8 cellular contexts compared by ENCODE assay signal in the genomic region with DNA sequence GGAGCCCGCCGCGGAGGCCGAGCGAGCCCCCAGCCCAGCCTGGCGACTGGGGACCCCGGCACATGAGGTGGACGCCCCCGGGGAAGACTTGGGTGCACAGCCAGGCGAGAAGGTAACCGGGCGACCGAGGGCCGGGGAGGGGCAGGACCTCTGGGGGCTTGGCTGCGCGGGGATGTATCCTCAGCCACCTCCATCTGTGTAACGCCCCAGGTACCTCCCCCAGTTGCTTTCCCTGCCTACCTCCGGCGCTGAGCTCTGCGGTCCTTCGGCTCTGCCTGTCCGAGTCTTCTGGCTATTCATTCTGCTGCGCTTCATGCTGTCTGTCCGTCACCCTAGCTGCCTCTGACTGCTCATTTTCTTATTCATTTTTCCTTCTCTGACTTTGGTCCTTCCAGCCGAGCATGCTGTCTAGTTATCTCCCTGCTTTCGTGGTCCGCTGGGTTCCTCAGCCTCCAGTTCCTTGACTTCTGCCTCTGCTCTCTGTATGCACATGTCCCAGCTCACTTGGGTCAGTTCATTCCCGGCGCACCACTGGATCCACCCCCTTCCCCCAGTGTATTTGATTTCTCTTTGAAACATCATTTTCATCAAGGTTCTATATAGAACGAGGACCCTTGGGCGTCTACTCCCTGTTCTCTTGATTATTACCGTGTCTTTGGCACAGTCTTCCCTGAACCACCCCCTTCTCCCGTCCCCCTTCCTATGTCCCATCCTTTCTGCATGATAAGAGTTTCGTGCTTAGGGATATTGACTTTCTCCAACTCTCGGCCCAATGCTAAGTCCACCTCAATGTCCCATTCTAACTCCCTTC. TPM values are rescaled to one million over a fixed set of nuclear protein-coding genes. Genes with fewer than 3 reads are reported as not detected.
DNase-seq lines count a peak whose midpoint lies in the region; ATAC-seq lines count a peak whose summit lies in the region.

No MANE protein-coding gene starts in this region.

- H3K27me3 Mint-ChIP-seq in activated CD8-positive, alpha-beta memory T cell treated with anti-CD3 and anti-CD28 coated beads, Interleukin-2, amount 10 ng/mL, durations not matched to agents 7 days and 5 days, result peaks cover 18% of the 10 kb centered on the region

- H3K4me1 ChIP-seq in mucosa of rectum (ENCODE audit: control insufficient read depth in 2 of 2, insufficient read depth in 2 of 2, low read length in 2 of 2), result peaks cover 7 to 10% of the 10 kb centered on the region in 2 donors

- no peaks in the 10 kb centered on the region for H3K36me3 Mint-ChIP-seq in activated CD8-positive, alpha-beta memory T cell treated with anti-CD3 and anti-CD28 coated beads, Interleukin-2, amount 10 ng/mL, durations not matched to agents 7 days and 5 days

- peak overlapping the region; percentile 61 to 68 for H3K9ac ChIP-seq in mucosa of rectum (ENCODE audit: low read depth in 1 of 2, low read length in 2 of 2)

- ATAC-seq in Right ventricle myocardium inferior (peak; percentile 58), HG03045 (IDR thresholded peaks at IDR 0.05; ENCODE audit: unreplicated experiment) (peak; percentile 80)
- ATAC-seq in activated CD8-positive, alpha-beta memory T cell treated with anti-CD3 and anti-CD28 coated beads, Interleukin-2, amount 10 ng/mL, durations not matched to agents 7 days and 5 days, result peak; percentile 92

- H3K9me3 Mint-ChIP-seq in activated CD8-positive, alpha-beta memory T cell treated with anti-CD3 and anti-CD28 coated beads, Interleukin-2, amount 10 ng/mL, durations not matched to agents 7 days and 5 days (ENCODE audit: low read depth), result no peaks in the 10 kb centered on the region

- no peak overlapping the region for H3K4me3 Mint-ChIP-seq in activated CD8-positive, alpha-beta memory T cell treated with anti-CD3 and anti-CD28 coated beads, Interleukin-2, amount 10 ng/mL, durations not matched to agents 7 days and 5 days

- intact Hi-C loops in Right ventricle myocardium inferior (cut with DNase I) (loop anchor here (2.0 kb wide), 1 partner anchor 36 kb away; no protein-coding TSS in a partner anchor), cardiac septum (cut with DNase I) (loop anchor here (2.0 to 5.0 kb wide), 2 partner anchors 34 to 218 kb away; a partner anchor contains a TSS)

- no peaks in the 10 kb centered on the region for H3K27me3 ChIP-seq in mucosa of rectum (ENCODE audit: control insufficient read depth in 2 of 2, insufficient read depth in 2 of 2, low read length in 2 of 2)

- no peaks in the 10 kb centered on the region for H3K9me3 ChIP-seq in mucosa of rectum (ENCODE audit: control insufficient read depth in 2 of 2, low read length in 2 of 2)

- H3K4me3 ChIP-seq in mucosa of rectum (ENCODE audit: low read length in 2 of 2), result peak overlapping the region; percentile 69 to 90

- CTCF ChIA-PET in activated CD8-positive, alpha-beta memory T cell treated with anti-CD3 and anti-CD28 coated beads, Interleukin-2, amount 10 ng/mL, durations not matched to agents 7 days and 5 days (lab: Charles Lee), result interaction anchor here (0.7 to 3.0 kb wide), 6 partner anchors 24 to 688 kb away, joined by 3 to 13 read pairs (median 4); a partner anchor contains a TSS

- H3K27ac Mint-ChIP-seq in activated CD8-positive, alpha-beta memory T cell treated with anti-CD3 and anti-CD28 coated beads, Interleukin-2, amount 10 ng/mL, durations not matched to agents 7 days and 5 days, result no peak overlapping the region

- peaks cover 8% of the 10 kb centered on the region for H3K4me1 Mint-ChIP-seq in activated CD8-positive, alpha-beta memory T cell treated with anti-CD3 and anti-CD28 coated beads, Interleukin-2, amount 10 ng/mL, durations not matched to agents 7 days and 5 days

- H3K27ac ChIP-seq in mucosa of rectum (ENCODE audit: low read depth in 2 of 2, low read length in 2 of 2), result peak overlapping the region in 1 of 2 donors; percentile 61

- no peaks in the 10 kb centered on the region for H3K36me3 ChIP-seq in mucosa of rectum (ENCODE audit: control insufficient read depth in 2 of 2, insufficient read depth in 2 of 2, low read length in 2 of 2)

- DNase-seq in Right ventricle myocardium inferior (ENCODE audit: missing footprints) (peak; percentile 70), cardiac septum (ENCODE audit: low spot score) (no peak), NCI-H524 treated with DMSO at 0.1 percent for 48 hours (lab: John Stamatoyannopoulos, UW) (peak; percentile 13), epidermal melanocyte (ENCODE audit: insufficient read length, low spot score) (peak; percentile 40)
- peak; percentile 72 for DNase-seq in activated CD8-positive, alpha-beta memory T cell treated with anti-CD3 and anti-CD28 coated beads, Interleukin-2, amount 10 ng/mL, durations not matched to agents 7 days and 5 days
- peak; percentile 45 for DNase-seq in stimulated activated CD8-positive, alpha-beta memory T cell treated with anti-CD3 and anti-CD28 coated beads, Interleukin-4, amount 100 ng/mL, for 24 hours (ENCODE audit: low read depth)

RNA-seq across cellular contexts. Expression of a gene that starts 0.6 kb away (rescaled TPM):
- total RNA-seq in Right ventricle myocardium inferior, result 20.9 TPM
- total RNA-seq in cardiac septum, result 25.5 TPM
- 1 to 10 TPM; 5.1 to 9.2 TPM for total RNA-seq in activated CD8-positive, alpha-beta memory T cell treated with anti-CD3 and anti-CD28 coated beads, Interleukin-2, amount 10 ng/mL, durations not matched to agents 7 days and 5 days

RNA-seq across cellular contexts. Expression of a gene that starts 34.5 kb away (rescaled TPM):
- 83.0 TPM for total RNA-seq in Right ventricle myocardium inferior
- 87.1 TPM for total RNA-seq in cardiac septum
- 100 to 1,000 TPM; 182 to 206 TPM for total RNA-seq in activated CD8-positive, alpha-beta memory T cell treated with anti-CD3 and anti-CD28 coated beads, Interleukin-2, amount 10 ng/mL, durations not matched to agents 7 days and 5 days
